Comparison of ENCODE assay signal across 18 cellular contexts in genomic region chr12:62784576-62784975, GRCh38.
DNase-seq lines count a peak whose midpoint lies in the region; ATAC-seq, FAIRE-seq and TF ChIP-seq lines count a peak whose summit lies in the region.
"Had no signal": no experiment of that assay in that cellular context is flagged by ENCODE, and none has a peak within 500 bp of the region (broad histone marks: within the 10 kb centered on the region; RNA-seq: fewer than 3 reads in every experiment).

No MANE protein-coding gene starts in this region.

- 81% methylated on average over 4 of the region's 4 CpGs for WGBS in A549 (ENCODE audit: missing lambda C conversion rate)
- WGBS in mammary epithelial cell (ENCODE audit: low coverage, missing lambda C conversion rate): 93% methylated on average over 4 of the region's 4 CpGs

- H3K36me3 ChIP-seq in astrocyte (ENCODE audit: insufficient read depth, low read length) (no peaks in the 10 kb centered on the region), neural cell (ENCODE audit: insufficient read depth, low read length) (no peaks in the 10 kb centered on the region), mammary epithelial cell (ENCODE audit: insufficient read depth, low read length) (no peaks in the 10 kb centered on the region)
- H3K36me3 ChIP-seq: HAP-1 had no signal

- H3K4me1 ChIP-seq in A549 (peaks cover 63% of the 10 kb centered on the region), astrocyte (ENCODE audit: insufficient read depth, low read length) (peaks cover 32% of the 10 kb centered on the region), mammary epithelial cell (ENCODE audit: insufficient read depth, low read length) (peaks cover 21% of the 10 kb centered on the region)
- H3K4me1 ChIP-seq: HAP-1 had no signal

- H3K9me3 Mint-ChIP-seq in astrocyte (ENCODE audit: unreplicated experiment): no peaks in the 10 kb centered on the region

- in situ Hi-C loops in mammary epithelial cell (cut with MboI; ENCODE audit: low sequenced_read_pairs in 2 of 2): no loop called here

- no peaks in the 10 kb centered on the region for H3K27me3 Mint-ChIP-seq in astrocyte (ENCODE audit: low read depth, unreplicated experiment)

- H3K27me3 ChIP-seq in astrocyte (ENCODE audit: insufficient read depth, low read length): no peaks in the 10 kb centered on the region
- no peaks in the 10 kb centered on the region for H3K27me3 ChIP-seq in neural cell (ENCODE audit: insufficient read depth, low read depth, low read length)
- no peaks in the 10 kb centered on the region for H3K27me3 ChIP-seq in mammary epithelial cell (ENCODE audit: insufficient read depth, low read length)

- H3K4me3 ChIP-seq in A549 (no peak overlapping the region), astrocyte (ENCODE audit: insufficient read depth, low read depth, low read length) (no peak overlapping the region), neural cell (ENCODE audit: low read length) (peak overlapping the region; percentile 24), mammary epithelial cell (replicated peaks in 1 of 3; ENCODE audit: insufficient read depth in 1 of 3, low read depth in 2 of 3, low read length in 3 of 3) (no peak overlapping the region)
- H3K4me3 ChIP-seq: HAP-1 had no signal

- DNase-seq in A549 (ENCODE audit: low read depth in 1 of 2, low spot score in 1 of 2) (no peak), ELR (ENCODE audit: low read depth) (peak; percentile 38), astrocyte (ENCODE audit: low read depth) (peak; percentile 72), occipital lobe (lab: John Stamatoyannopoulos, UW) (no peak), mammary epithelial cell (no peak), islet precursor cell (no peak)
- DNase-seq: ACHN; DMS79; NCI-H1092 treated with DMSO at 0.1 percent for 48 hours; NCI-H146; NCI-H2029 treated with DMSO at 0.1 percent for 48 hours; NCI-H446 treated with DMSO at 0.1 percent for 48 hours; NCI-H748 treated with DMSO at 0.1 percent for 48 hours; NK-92 treated with Interleukin-12 subunit alpha and Interleukin-12 subunit beta, amount 100 ng/mL, for 24 hours; SIG-M5 had no signal

- H2AFZ ChIP-seq in astrocyte (ENCODE audit: low read depth, low read length) (no peak overlapping the region), neural cell (ENCODE audit: low read depth, low read length) (no peak overlapping the region), mammary epithelial cell (ENCODE audit: low read depth, low read length) (no peak overlapping the region)

- H3K4me3 Mint-ChIP-seq in astrocyte (ENCODE audit: unreplicated experiment): no peak overlapping the region

- dilution Hi-C loops in mammary epithelial cell (cut with HindIII; ENCODE audit: low sequenced_read_pairs): loop anchor here (5.0 to 10.0 kb wide), 2 partner anchors 77 to 180 kb away; no protein-coding TSS in a partner anchor

- no peak overlapping the region for H3K9ac ChIP-seq in astrocyte (ENCODE audit: low read length)
- no peak overlapping the region for H3K9ac ChIP-seq in neural cell (ENCODE audit: low read length)
- H3K9ac ChIP-seq in mammary epithelial cell (ENCODE audit: insufficient read depth, low read length): no peak overlapping the region

- H3K27ac Mint-ChIP-seq in astrocyte (ENCODE audit: unreplicated experiment): no peak overlapping the region

- peaks cover 14% of the 10 kb centered on the region for H3K4me1 Mint-ChIP-seq in astrocyte (ENCODE audit: low read depth, unreplicated experiment)

- TF ChIP-seq RAD21 in A549 (conservative IDR thresholded peaks at IDR 0.05 in 1 of 2, IDR thresholded peaks at IDR 0.05 in 1 of 2) (no peak), neural cell (conservative IDR thresholded peaks at IDR 0.05) (no peak)

- BruUV-seq in mammary epithelial cell (replicated peaks; lab: Mats Ljungman, UMichigan): no TSS peak

- TF ChIP-seq EP300 in A549 (IDR thresholded peaks at IDR 0.05) (no peak), neural cell (conservative IDR thresholded peaks at IDR 0.05; ENCODE audit: poor library complexity, severe bottlenecking) (no peak)

- no peaks in the 10 kb centered on the region for H3K9me3 ChIP-seq in A549
- H3K9me3 ChIP-seq in astrocyte (ENCODE audit: insufficient read depth, low read depth, low read length): no peaks in the 10 kb centered on the region
- H3K9me3 ChIP-seq in neural cell (ENCODE audit: low read length): no peaks in the 10 kb centered on the region
- H3K9me3 ChIP-seq in mammary epithelial cell (replicated peaks; ENCODE audit: insufficient read depth, low read length): no peaks in the 10 kb centered on the region
- H3K9me3 ChIP-seq: HAP-1 had no signal

- H3F3A ChIP-seq in neural cell (ENCODE audit: insufficient read depth, low read length, poor library complexity, severe bottlenecking): no peaks in the 10 kb centered on the region

- H3K27ac ChIP-seq in A549: peak overlapping the region; percentile 91 to 94
- peak overlapping the region; percentile 89 for H3K27ac ChIP-seq in astrocyte (ENCODE audit: low read depth, low read length)
- H3K27ac ChIP-seq in neural cell (ENCODE audit: low read length): peak overlapping the region; percentile 46
- no peak overlapping the region for H3K27ac ChIP-seq in mammary epithelial cell (ENCODE audit: insufficient read depth, low read depth, low read length)

- H3K9me2 ChIP-seq in neural cell (ENCODE audit: insufficient read depth, low read length): no peaks in the 10 kb centered on the region

- no peak overlapping the region for H3K4me2 ChIP-seq in A549
- H3K4me2 ChIP-seq in astrocyte (ENCODE audit: low read length): no peak overlapping the region
- no peak overlapping the region for H3K4me2 ChIP-seq in neural cell (ENCODE audit: low read length)
- H3K4me2 ChIP-seq in mammary epithelial cell (ENCODE audit: insufficient read depth, low read depth, low read length): no peak overlapping the region

- intact Hi-C loops in mammary epithelial cell (cut with micrococcal nuclease): no loop called here

- H3K79me2 ChIP-seq in astrocyte (ENCODE audit: insufficient read depth, low read length) (no peaks in the 10 kb centered on the region), neural cell (replicated peaks; ENCODE audit: insufficient read depth, low read length) (no peaks in the 10 kb centered on the region), mammary epithelial cell (ENCODE audit: insufficient read depth, low read length) (no peaks in the 10 kb centered on the region)

- FAIRE-seq in A549 (lab: Jason Lieb, UNC): no peak
- no peak for FAIRE-seq in astrocyte (lab: Jason Lieb, UNC)
- FAIRE-seq: D721Med had no signal

- ATAC-seq in A549: no peak

- TF ChIP-seq CTCF in A549 (IDR thresholded peaks at IDR 0.05) (no peak), astrocyte (IDR thresholded peaks at IDR 0.05; ENCODE audit: insufficient read depth, low read depth, low read length) (no peak), neural cell (IDR thresholded peaks at IDR 0.05; ENCODE audit: poor library complexity, severe bottlenecking) (no peak), mammary epithelial cell (conservative IDR thresholded peaks at IDR 0.05 in 1 of 2, IDR thresholded peaks at IDR 0.05 in 1 of 2; ENCODE audit: extremely low read depth in 1 of 2, insufficient read depth in 1 of 2, low read depth in 1 of 2, low read length in 2 of 2) (no peak)

- POLR2A ChIA-PET in A549 (lab: Yijun Ruan, JAX): interaction anchor here (0.6 to 2.7 kb wide), 3 partner anchors 46 to 181 kb away, joined by 3 to 27 read pairs (median 3); no protein-coding TSS in a partner anchor

- CTCF ChIA-PET in A549 (lab: Yijun Ruan, JAX): interaction anchor here (0.6 to 2.8 kb wide), 6 partner anchors 9 to 283 kb away, joined by 3 to 14 read pairs (median 4); no protein-coding TSS in a partner anchor
- CTCF ChIA-PET in mammary epithelial cell (lab: Charles Lee; ENCODE audit: low non-redundant PET): no interaction called here

- H3K36me3 Mint-ChIP-seq in astrocyte (ENCODE audit: low read depth, unreplicated experiment): peaks cover 2% of the 10 kb centered on the region

- TF ChIP-seq POLR2A in A549 (IDR thresholded peaks at IDR 0.05; ENCODE audit: low read length): no peak

- H4K20me1 ChIP-seq in astrocyte (ENCODE audit: insufficient read depth, low read length) (no peaks in the 10 kb centered on the region), neural cell (ENCODE audit: insufficient read depth) (no peaks in the 10 kb centered on the region), mammary epithelial cell (ENCODE audit: insufficient read depth, low read length) (no peaks in the 10 kb centered on the region)

TF ChIP-seq in A549, 52 proteins besides CTCF, POLR2A, EP300 and RAD21:
- TF ChIP-seq FOXS1 (CRISPR knock-in tag; IDR thresholded peaks at IDR 0.05) (no peak), SMC3 (IDR thresholded peaks at IDR 0.05) (no peak)

TF ChIP-seq in neural cell, 6 proteins besides CTCF, POLR2A, EP300 and RAD21:
- TF ChIP-seq POLR2AphosphoS5 (IDR thresholded peaks at IDR 0.05) (peak; percentile 34), MXI1 (conservative IDR thresholded peaks at IDR 0.05; ENCODE audit: poor library complexity, severe bottlenecking) (no peak), SMC3 (conservative IDR thresholded peaks at IDR 0.05; ENCODE audit: poor library complexity) (no peak), REST (IDR thresholded peaks at IDR 0.05; ENCODE audit: borderline replicate concordance) (peak; percentile 65)

Comparison
In these comparisons a context has a peak if more than half of its experiments do, and no peak if none do; other contexts are left out.
1. DNase-seq: peak in ELR (single experiment) and astrocyte (single experiment); none in A549 (0 of 2), occipital lobe (single experiment), mammary epithelial cell (single experiment) and islet precursor cell (single experiment).